In genomic region chr7:138745189-138745588, GRCh38 we compare ENCODE assay signal across 26 cellular contexts. TPM values are rescaled to one million over a fixed set of nuclear protein-coding genes. Genes with fewer than 3 reads are reported as not detected.
"Had no signal": no experiment of that assay in that cellular context is flagged by ENCODE, and none has a peak within 500 bp of the region (broad histone marks: within the 10 kb centered on the region; RNA-seq: fewer than 3 reads in every experiment).

No MANE protein-coding gene starts in this region.

- H3K36me3 Mint-ChIP-seq: immature natural killer cell, mesothelial cell of epicardium, natural killer cell had no signal

- H3K27me3 Mint-ChIP-seq: activated T-helper 17 cell treated with anti-CD3 and anti-CD28 coated beads, Interleukin-2, amount 50 U/mL, for 72 hours; dendritic cell treated with granulocyte-macrophage colony-stimulating factor and Interleukin-4, amounts not matched to agents 40 ng/mL and 50 ng/mL, for 4 days had no signal

- H3K4me1 Mint-ChIP-seq: mesothelial cell of epicardium had no signal

- H3K9me3 Mint-ChIP-seq: activated T-helper 17 cell treated with anti-CD3 and anti-CD28 coated beads, Interleukin-2, amount 50 U/mL, for 72 hours; dendritic cell treated with granulocyte-macrophage colony-stimulating factor and Interleukin-4, amounts not matched to agents 40 ng/mL and 50 ng/mL, for 4 days; immature natural killer cell; mesothelial cell of epicardium; natural killer cell; T-helper 2 cell treated with Interferon-gamma antibody and Interleukin-4, amounts not matched to agents 5 μg/mL and 100 μg/mL, for 36 hours had no signal

- DNase-seq: activated T-cell treated with anti-CD3 and anti-CD28 coated beads, Interleukin-2, amount 50 U/mL, for 1 hour; adrenal gland; brain microvascular endothelial cell; caudate nucleus; effector CD4-positive, alpha-beta T cell; erythroblast; foreskin fibroblast; immature natural killer cell; left lung; natural killer cell; pancreas; psoas muscle; SK-N-SH; stimulated activated CD4-positive, alpha-beta T cell treated with anti-CD3 and anti-CD28 coated beads, Interleukin-4, amount 100 ng/mL, for 24 hours; stomach had no signal

- ATAC-seq: left lung, natural killer cell, pancreas, psoas muscle had no signal

- H3K4me3 Mint-ChIP-seq: activated T-helper 17 cell treated with anti-CD3 and anti-CD28 coated beads, Interleukin-2, amount 50 U/mL, for 72 hours; dendritic cell treated with granulocyte-macrophage colony-stimulating factor and Interleukin-4, amounts not matched to agents 40 ng/mL and 50 ng/mL, for 4 days; immature natural killer cell; mesothelial cell of epicardium; natural killer cell; T-helper 2 cell treated with Interferon-gamma antibody and Interleukin-4, amounts not matched to agents 5 μg/mL and 100 μg/mL, for 36 hours had no signal

- H3K27ac Mint-ChIP-seq: dendritic cell treated with granulocyte-macrophage colony-stimulating factor and Interleukin-4, amounts not matched to agents 40 ng/mL and 50 ng/mL, for 4 days; immature natural killer cell; mesothelial cell of epicardium; natural killer cell; T-helper 2 cell treated with Interferon-gamma antibody and Interleukin-4, amounts not matched to agents 5 μg/mL and 100 μg/mL, for 36 hours had no signal

RNA-seq across cellular contexts. Expression of gene SVOPL, which starts 44.0 kb away (rescaled TPM):
- total RNA-seq: activated T-helper 17 cell treated with anti-CD3 and anti-CD28 coated beads, Interleukin-2, amount 50 U/mL, for 72 hours; ascending aorta; fibroblast of lung; kidney epithelial cell; lung microvascular endothelial cell; natural killer cell; psoas muscle; right atrium auricular region; tibial nerve had no signal

RNA-seq across cellular contexts. Expression of gene TMEM213, which starts 52.6 kb away (rescaled TPM):
- total RNA-seq: adrenal gland, ascending aorta, fibroblast of lung, kidney epithelial cell, lung microvascular endothelial cell, mesothelial cell of epicardium, natural killer cell, psoas muscle, right atrium auricular region, stomach, tibial nerve, urinary bladder had no signal

RNA-seq across cellular contexts. Expression of gene ATP6V0A4, which starts 52.8 kb away (rescaled TPM):
- total RNA-seq: adrenal gland, ascending aorta, fibroblast of lung, natural killer cell, right atrium auricular region, stomach, tibial nerve had no signal
